11 cellular contexts compared by ENCODE assay signal in genomic region chr19:9445037-9445436, GRCh38. TPM values are rescaled to one million over a fixed set of nuclear protein-coding genes. Genes with fewer than 3 reads are reported as not detected.
"Had no signal": no experiment of that assay in that cellular context is flagged by ENCODE, and none has a peak within 500 bp of the region (broad histone marks: within the 10 kb centered on the region; RNA-seq: fewer than 3 reads in every experiment).

No MANE protein-coding gene starts in this region.

- H3K36me3 ChIP-seq: HAP-1 had no signal

- ATAC-seq: GM23338, HCT116 had no signal

- H3K4me1 Mint-ChIP-seq: GM23338, H9 had no signal

- H3K4me1 ChIP-seq: HAP-1 had no signal

- FAIRE-seq: H1, H54 had no signal

- H3K4me3 ChIP-seq: GM23248, GM23338, HAP-1 had no signal

- H2AFZ ChIP-seq: GM23248, GM23338 had no signal

- H3K4me2 ChIP-seq: GM23338 had no signal

- H3K9me3 ChIP-seq: HAP-1 had no signal

- DNase-seq: GM23248, GOT3, H7, H9, HCEC 1CT, HFFc6 had no signal

- H3K4me3 Mint-ChIP-seq: GM23338, H9, HFFc6 had no signal

- H3K27ac Mint-ChIP-seq: GM23338, H9, HFFc6 had no signal

- H3K9ac ChIP-seq: GM23248 had no signal

- H3K27ac ChIP-seq: GM23248 had no signal

RNA-seq across cellular contexts. Expression of gene ZNF560, which starts 53.4 kb away (rescaled TPM):
- total RNA-seq: H1, H7, H9 had no signal
- polyA plus RNA-seq: GM23338 had no signal
